ENCODE assay signal across 13 cellular contexts in genomic region chr3:34008191-34008590, GRCh38.
DNase-seq lines count a peak whose midpoint lies in the region; ATAC-seq, FAIRE-seq and TF ChIP-seq lines count a peak whose summit lies in the region.
"Had no signal": no experiment of that assay in that cellular context is flagged by ENCODE, and none has a peak within 500 bp of the region (broad histone marks: within the 10 kb centered on the region; RNA-seq: fewer than 3 reads in every experiment).

No MANE protein-coding gene starts in this region.

- H3K79me2 ChIP-seq in H1 (ENCODE audit: control insufficient read depth in 1 of 2, insufficient read depth in 2 of 2, low read length in 2 of 2): no peaks in the 10 kb centered on the region

- POLR2A ChIA-PET in H1 (lab: Charles Lee; ENCODE audit: partially characterized antibody): interaction anchor here (0.6 kb wide), 1 partner anchor 251 kb away, joined by 3 read pairs; no protein-coding TSS in a partner anchor
- POLR2A ChIA-PET in Caco-2 (lab: Charles Lee): no interaction called here

- H3K4me3 ChIP-seq in H1 (ENCODE audit: extremely low read depth in 1 of 4, insufficient read depth in 2 of 4, low read depth in 3 of 4, low read length in 4 of 4) (no peak overlapping the region), skeletal muscle cell (ENCODE audit: low read depth, low read length) (no peak overlapping the region), Caco-2 (ENCODE audit: low read depth, low read length) (no peak overlapping the region)
- H3K4me3 ChIP-seq: mucosa of descending colon, skin epidermis had no signal

- no peaks in the 10 kb centered on the region for H3K27me3 Mint-ChIP-seq in Caco-2 (ENCODE audit: insufficient read depth, unreplicated experiment)
- H3K27me3 Mint-ChIP-seq: activated CD4-positive, alpha-beta memory T cell treated with anti-CD3 and anti-CD28 coated beads for 36 hours; activated naive CD8-positive, alpha-beta T cell had no signal

- H3K23ac ChIP-seq in H1 (ENCODE audit: insufficient read length): no peak overlapping the region

- H4K91ac ChIP-seq in H1 (replicated peaks; ENCODE audit: insufficient read length, low read length): no peak overlapping the region

- H3K4me2 ChIP-seq in H1 (ENCODE audit: insufficient read depth in 1 of 2, low read depth in 2 of 2, low read length in 2 of 2): peak overlapping the region; percentile 11 to 32; a peak in 2 of 4 replicates

- H3K14ac ChIP-seq in H1 (ENCODE audit: insufficient read length): no peak overlapping the region

- H2BK12ac ChIP-seq in H1 (ENCODE audit: low read depth, low read length): peak overlapping the region; percentile 80; the same call in 1 of the 2 replicates

- intact Hi-C loops in Caco-2 (cut with micrococcal nuclease; ENCODE audit: unreplicated experiment): no loop called here

- no peak for FAIRE-seq in H1 (lab: Jason Lieb, UNC)

- BruUV-seq in Caco-2 (replicated peaks; lab: Mats Ljungman, UMichigan): no TSS peak

- H4K8ac ChIP-seq in H1 (ENCODE audit: extremely low read depth, insufficient read depth, low read length): no peak overlapping the region

- no peak overlapping the region for H2BK120ac ChIP-seq in H1 (replicated peaks; ENCODE audit: low read depth, low read length)

- H3K79me1 ChIP-seq in H1 (ENCODE audit: low read depth, low read length): no peaks in the 10 kb centered on the region

- H3K4me3 Mint-ChIP-seq in Caco-2 (ENCODE audit: unreplicated experiment): no peak overlapping the region
- H3K4me3 Mint-ChIP-seq: activated CD4-positive, alpha-beta memory T cell treated with anti-CD3 and anti-CD28 coated beads for 36 hours; activated naive CD8-positive, alpha-beta T cell had no signal

- 76% methylated on average over 1 of the region's 1 CpG; no CpG with 5 or more reads in 1 of the 2 experiments for WGBS in H1 (ENCODE audit: extremely low coverage in 1 of 2, insufficient coverage in 1 of 2, insufficient read length in 1 of 2, insufficient replicate concordance in 2 of 2, low coverage in 1 of 2, low lambda C conversion rate in 2 of 2, missing lambda C conversion rate in 1 of 2), 2 experiments

- peaks cover 28% of the 10 kb centered on the region for H3K4me1 Mint-ChIP-seq in Caco-2 (ENCODE audit: low read depth, unreplicated experiment)

- no peak overlapping the region for H3K56ac ChIP-seq in H1 (replicated peaks; ENCODE audit: insufficient read length, low read depth, low read length)

- no peak overlapping the region for H4K5ac ChIP-seq in H1 (ENCODE audit: insufficient read length, low read depth, low read length)

- no peak overlapping the region for H3K27ac Mint-ChIP-seq in Caco-2 (ENCODE audit: unreplicated experiment)
- H3K27ac Mint-ChIP-seq: activated CD4-positive, alpha-beta memory T cell treated with anti-CD3 and anti-CD28 coated beads for 36 hours; activated naive CD8-positive, alpha-beta T cell had no signal

- H3K36me3 ChIP-seq in H1 (ENCODE audit: control insufficient read depth in 2 of 4, insufficient read depth in 4 of 4, low read length in 3 of 4) (no peaks in the 10 kb centered on the region), Caco-2 (ENCODE audit: control insufficient read depth, insufficient read depth, low read length) (no peaks in the 10 kb centered on the region)

- H2BK5ac ChIP-seq in H1 (ENCODE audit: low read depth, low read length): 0 out of 2 replicates have a peak overlapping the region, but pooled peaks have one; percentile 8

- no peak for TF ChIP-seq EP300 in H1 (IDR thresholded peaks at IDR 0.05; ENCODE audit: borderline replicate concordance in 1 of 2, low read depth in 2 of 2, low read length in 2 of 2)

- H2BK20ac ChIP-seq in H1 (ENCODE audit: low read length): peak overlapping the region; percentile 66; the same call in 1 of the 2 replicates

- 0 out of 2 replicates have a peak overlapping the region, but pooled peaks have one; percentile 24 for H2AFZ ChIP-seq in H1 (ENCODE audit: low read length)

- H3K27ac ChIP-seq in H1 (ENCODE audit: low read depth, low read length): no peak overlapping the region
- H3K27ac ChIP-seq: skin epidermis had no signal

- H2AK5ac ChIP-seq in H1 (ENCODE audit: low read depth, low read length): no peak overlapping the region

- TF ChIP-seq POLR2A in H1 (IDR thresholded peaks at IDR 0.05; ENCODE audit: control extremely low read depth in 1 of 2, low read depth in 2 of 2, low read length in 2 of 2): no peak

- H3K18ac ChIP-seq in H1 (ENCODE audit: extremely low read depth, low read length): peak overlapping the region; percentile 33

- no peak overlapping the region for H2BK15ac ChIP-seq in H1 (ENCODE audit: low read length)

- no peaks in the 10 kb centered on the region for H3K36me3 Mint-ChIP-seq in Caco-2 (ENCODE audit: insufficient read depth, unreplicated experiment)
- H3K36me3 Mint-ChIP-seq: activated CD4-positive, alpha-beta memory T cell treated with anti-CD3 and anti-CD28 coated beads for 36 hours; activated naive CD8-positive, alpha-beta T cell had no signal

- CTCF ChIA-PET in H1 (lab: Charles Lee; ENCODE audit: partially characterized antibody) (interaction anchor here (0.9 to 5.7 kb wide), 5 partner anchors 9 to 252 kb away, joined by 3 to 26 read pairs (median 4); no protein-coding TSS in a partner anchor), Caco-2 (lab: Charles Lee) (no interaction called here)

- ATAC-seq in GM21619 (IDR thresholded peaks at IDR 0.05; ENCODE audit: unreplicated experiment) (peak; percentile 43), HG03469 (IDR thresholded peaks at IDR 0.05; ENCODE audit: unreplicated experiment) (peak; percentile 24)
- ATAC-seq: mucosa of descending colon had no signal

- H3K4me1 ChIP-seq in H1 (replicated peaks in 1 of 4; ENCODE audit: control insufficient read depth in 3 of 4, insufficient read depth in 4 of 4, low read length in 3 of 4) (peaks cover 0 to 10% (median 6%) of the 10 kb centered on the region in 4 experiments; a peak in 4 of 7 replicates), Caco-2 (peaks cover 40% of the 10 kb centered on the region)

- no peaks in the 10 kb centered on the region for H4K20me1 ChIP-seq in H1 (replicated peaks in 1 of 2; ENCODE audit: control insufficient read depth in 1 of 2, insufficient read depth in 2 of 2, low read length in 2 of 2)

- no peak for TF ChIP-seq CTCF in H1 (IDR thresholded peaks at IDR 0.05; ENCODE audit: control extremely low read depth in 1 of 3, insufficient read depth in 1 of 3, low read depth in 1 of 3, low read length in 3 of 3)
- TF ChIP-seq CTCF in Caco-2 (IDR thresholded peaks at IDR 0.05; ENCODE audit: insufficient read depth in 1 of 2, low read depth in 1 of 2, low read length in 1 of 2, severe bottlenecking in 1 of 2, unreplicated experiment in 1 of 2): no peak

- peaks cover 2% of the 10 kb centered on the region; the same call in 1 of the 2 replicates for H3K23me2 ChIP-seq in H1 (ENCODE audit: low read depth, low read length)

- H3K4ac ChIP-seq in H1 (replicated peaks; ENCODE audit: insufficient read length, low read depth, low read length): no peak overlapping the region

- H3K27me3 ChIP-seq in H1 (replicated peaks in 1 of 4; ENCODE audit: control insufficient read depth in 3 of 4, extremely low read depth in 1 of 4, insufficient read depth in 3 of 4, low read length in 3 of 4): no peaks in the 10 kb centered on the region
- H3K27me3 ChIP-seq in Caco-2 (replicated peaks; ENCODE audit: control insufficient read depth, insufficient read depth, low read length): no peaks in the 10 kb centered on the region

- H3K9me3 ChIP-seq in H1 (ENCODE audit: insufficient read depth in 2 of 2, low read depth in 1 of 2, low read length in 1 of 2) (no peaks in the 10 kb centered on the region), Caco-2 (no peaks in the 10 kb centered on the region)
- H3K9me3 ChIP-seq: mucosa of descending colon had no signal

- TF ChIP-seq RAD21 in H1 (IDR thresholded peaks at IDR 0.05 in 1 of 2, conservative IDR thresholded peaks at IDR 0.05 in 1 of 2; ENCODE audit: low read depth in 2 of 2, low read length in 2 of 2): no peak

- H3K9me3 Mint-ChIP-seq in Caco-2 (ENCODE audit: unreplicated experiment): peaks cover 10% of the 10 kb centered on the region
- H3K9me3 Mint-ChIP-seq: activated CD4-positive, alpha-beta memory T cell treated with anti-CD3 and anti-CD28 coated beads for 36 hours had no signal

- H3K9ac ChIP-seq in H1 (replicated peaks in 1 of 4; ENCODE audit: extremely low read depth in 1 of 4, low read depth in 3 of 4, low read length in 3 of 4): no peak overlapping the region

- peak in 1 of 2 experiments; percentile 43 for DNase-seq in H1 (ENCODE audit: low read depth in 1 of 2, low spot score in 2 of 2)
- DNase-seq in skeletal muscle cell (ENCODE audit: low read depth): peak; percentile 93
- no peak for DNase-seq in Caco-2
- no peak for DNase-seq in GF-D8 (lab: John Stamatoyannopoulos, UW)
- no peak for DNase-seq in GDM1 (lab: John Stamatoyannopoulos, UW)
- DNase-seq: activated CD4-positive, alpha-beta memory T cell treated with anti-CD3 and anti-CD28 coated beads for 36 hours; effector CD4-positive, alpha-beta T cell; mucosa of descending colon; NCI-H1436 had no signal

TF ChIP-seq in H1, 55 proteins besides CTCF, POLR2A, EP300 and RAD21:
- TF ChIP-seq JUND (IDR thresholded peaks at IDR 0.05; ENCODE audit: low read length): peak; percentile 66; the same call in 1 of the 2 replicates
- TF ChIP-seq, protein P1, sequence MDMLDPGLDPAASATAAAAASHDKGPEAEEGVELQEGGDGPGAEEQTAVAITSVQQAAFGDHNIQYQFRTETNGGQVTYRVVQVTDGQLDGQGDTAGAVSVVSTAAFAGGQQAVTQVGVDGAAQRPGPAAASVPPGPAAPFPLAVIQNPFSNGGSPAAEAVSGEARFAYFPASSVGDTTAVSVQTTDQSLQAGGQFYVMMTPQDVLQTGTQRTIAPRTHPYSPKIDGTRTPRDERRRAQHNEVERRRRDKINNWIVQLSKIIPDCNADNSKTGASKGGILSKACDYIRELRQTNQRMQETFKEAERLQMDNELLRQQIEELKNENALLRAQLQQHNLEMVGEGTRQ (IDR thresholded peaks at IDR 0.05; ENCODE audit: low read length): no peak
- no peak for TF ChIP-seq EZH2 (IDR thresholded peaks at IDR 0.05; ENCODE audit: low read depth, low read length, severe bottlenecking)
- TF ChIP-seq PHF8 (conservative IDR thresholded peaks at IDR 0.05; ENCODE audit: low read depth, low read length): no peak
TF ChIP-seq in H1: peak in this region for 1.
